ENCODE assay signal across 8 cellular contexts in the genomic region with DNA sequence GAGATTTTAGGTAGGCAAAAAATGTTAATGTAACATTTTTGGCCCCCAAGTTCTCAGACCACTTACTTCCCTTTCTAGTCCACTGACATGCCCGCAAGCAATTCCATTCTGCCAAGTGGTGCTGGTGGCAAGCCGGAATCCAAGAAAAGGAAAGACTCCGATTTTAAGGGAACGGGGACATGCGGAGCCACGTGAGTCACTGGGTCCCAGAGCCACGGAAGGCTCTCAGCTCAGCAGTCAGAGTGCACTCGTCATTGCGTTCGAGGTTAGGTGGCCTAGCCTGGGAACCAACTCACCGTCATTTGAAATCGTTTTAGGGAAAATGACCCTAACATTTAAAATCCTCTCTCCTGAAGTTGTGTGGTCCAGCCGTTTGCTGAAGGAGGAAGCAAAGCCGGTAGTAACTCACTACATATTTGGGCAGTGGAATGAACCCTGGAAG. TPM values are rescaled to one million over a fixed set of nuclear protein-coding genes. Genes with fewer than 3 reads are reported as not detected.
DNase-seq lines count a peak whose midpoint lies in the region; ATAC-seq, FAIRE-seq and TF ChIP-seq lines count a peak whose summit lies in the region.

No MANE protein-coding gene starts in this region.

- H4K20me1 ChIP-seq in endothelial cell of umbilical vein (replicated peaks; ENCODE audit: control insufficient read depth, extremely low read depth, insufficient read depth, low read length), result no peaks in the 10 kb centered on the region

- dilution Hi-C loops in endothelial cell of umbilical vein (cut with MboI; ENCODE audit: extremely low pct_ligation_motif_present, low sequenced_read_pairs), result loop anchor here (25.0 kb wide), 1 partner anchor 236 kb away; a partner anchor contains a TSS

- FAIRE-seq in endothelial cell of umbilical vein (lab: Jason Lieb, UNC), result peak; percentile 71

- intact Hi-C loops in endothelial cell of umbilical vein (cut with micrococcal nuclease), result loop anchor here (1.0 to 10.0 kb wide), 9 partner anchors 18 to 237 kb away; a partner anchor contains a TSS

- peak overlapping the region; percentile 16 for H2AFZ ChIP-seq in endothelial cell of umbilical vein (ENCODE audit: low read depth, low read length)

- H3K9me1 ChIP-seq in endothelial cell of umbilical vein (replicated peaks; ENCODE audit: control insufficient read depth, extremely low read depth, insufficient read depth, low read length), result no peaks in the 10 kb centered on the region

- H3K9me3 ChIP-seq in endothelial cell of umbilical vein (replicated peaks; ENCODE audit: control insufficient read depth, insufficient read depth, low read length) (no peaks in the 10 kb centered on the region), mononuclear cell (ENCODE audit: low read depth, low read length) (no peaks in the 10 kb centered on the region), thoracic aorta (no peaks in the 10 kb centered on the region)

- peaks cover 1% of the 10 kb centered on the region for H3K27me3 ChIP-seq in BJ (ENCODE audit: control insufficient read depth, insufficient read depth, low read length)
- H3K27me3 ChIP-seq in endothelial cell of umbilical vein (ENCODE audit: control insufficient read depth in 2 of 2, insufficient read depth in 2 of 2, low read length in 2 of 2), result no peaks in the 10 kb centered on the region
- H3K27me3 ChIP-seq in mononuclear cell (ENCODE audit: insufficient read depth, low read length), result no peaks in the 10 kb centered on the region
- H3K27me3 ChIP-seq in thoracic aorta (replicated peaks; ENCODE audit: insufficient read depth), result no peaks in the 10 kb centered on the region

- peak overlapping the region; percentile 9 for H3K27ac ChIP-seq in endothelial cell of umbilical vein (ENCODE audit: insufficient read depth, low read depth, low read length)
- peak overlapping the region; percentile 92 to 95 for H3K27ac ChIP-seq in thoracic aorta

- no peak for TF ChIP-seq POLR2A in endothelial cell of umbilical vein (IDR thresholded peaks at IDR 0.05; ENCODE audit: low read depth, low read length)

- CTCF ChIA-PET in BJ (lab: Yijun Ruan, JAX), result interaction anchor here (0.5 to 2.1 kb wide), 11 partner anchors 15 to 493 kb away, joined by 3 to 14 read pairs (median 3); a partner anchor contains a TSS
- CTCF ChIA-PET in endothelial cell of umbilical vein (lab: Charles Lee), result interaction anchor here (0.8 to 6.1 kb wide), 14 partner anchors 11 to 493 kb away, joined by 4 to 62 read pairs (median 17); a partner anchor contains a TSS

- peaks cover 8% of the 10 kb centered on the region for H3K4me1 ChIP-seq in endothelial cell of umbilical vein (ENCODE audit: control insufficient read depth, extremely low read depth, insufficient read depth, low read length)
- peaks cover 17% of the 10 kb centered on the region for H3K4me1 ChIP-seq in mononuclear cell (ENCODE audit: insufficient read depth, low read length)
- H3K4me1 ChIP-seq in thoracic aorta (ENCODE audit: control insufficient read depth in 1 of 2, low read depth in 2 of 2), result peaks cover 0 to 7% of the 10 kb centered on the region in 2 donors

- H3K79me2 ChIP-seq in endothelial cell of umbilical vein (ENCODE audit: control insufficient read depth, insufficient read depth, low read length), result no peaks in the 10 kb centered on the region

- POLR2A ChIA-PET in BJ (lab: Charles Lee), result interaction anchor here (0.6 kb wide), 1 partner anchor 313 kb away, joined by 4 read pairs; no protein-coding TSS in a partner anchor
- POLR2A ChIA-PET in endothelial cell of umbilical vein (lab: Charles Lee), result interaction anchor here (1.6 kb wide), 1 partner anchor 87 kb away, joined by 7 read pairs; a partner anchor contains a TSS

- H3K9ac ChIP-seq in endothelial cell of umbilical vein (replicated peaks; ENCODE audit: extremely low read depth, insufficient read depth, low read length), result peak overlapping the region; percentile 93

- peak overlapping the region; percentile 90 for H3K4me3 ChIP-seq in BJ (ENCODE audit: low read depth, low read length)
- peak overlapping the region in 2 of 3 experiments; percentile 50 to 54 for H3K4me3 ChIP-seq in endothelial cell of umbilical vein (replicated peaks in 1 of 3; ENCODE audit: insufficient read depth in 1 of 3, low read depth in 1 of 3, low read length in 3 of 3)
- H3K4me3 ChIP-seq in mononuclear cell (ENCODE audit: low read length), result peak overlapping the region; percentile 88
- peak overlapping the region; percentile 100 for H3K4me3 ChIP-seq in thoracic aorta

- BruUV-seq in endothelial cell of umbilical vein (replicated peaks; lab: Mats Ljungman, UMichigan), result TSS peak; percentile 75

- ATAC-seq in thoracic aorta (ENCODE audit: insufficient number of reproducible peaks, low FRiP score, low read depth), result no peak
- no peak for ATAC-seq in HG02870 (IDR thresholded peaks at IDR 0.05; ENCODE audit: unreplicated experiment)

- peak overlapping the region; percentile 60 for H3K4me2 ChIP-seq in endothelial cell of umbilical vein (ENCODE audit: insufficient read depth, low read length)

- no peaks in the 10 kb centered on the region for H3K36me3 ChIP-seq in BJ (ENCODE audit: control insufficient read depth, insufficient read depth, low read length)
- no peaks in the 10 kb centered on the region for H3K36me3 ChIP-seq in endothelial cell of umbilical vein (ENCODE audit: control insufficient read depth in 2 of 2, extremely low read depth in 1 of 2, insufficient read depth in 2 of 2, low read length in 2 of 2)
- no peaks in the 10 kb centered on the region for H3K36me3 ChIP-seq in thoracic aorta

- DNase-seq in BJ (ENCODE audit: low read depth), result no peak
- DNase-seq in HCEC 1CT, result peak; percentile 28
- peak; percentile 48 for DNase-seq in UCSD-AML1 (lab: John Stamatoyannopoulos, UW; ENCODE audit: unreplicated experiment)
- peak; percentile 48 for DNase-seq in endothelial cell of umbilical vein (ENCODE audit: low read depth, low spot score)
- DNase-seq in thoracic aorta (ENCODE audit: low spot score), result no peak
- no peak for DNase-seq in effector CD8-positive, alpha-beta T cell (lab: John Stamatoyannopoulos, UW)

- TF ChIP-seq CTCF in BJ (IDR thresholded peaks at IDR 0.05; ENCODE audit: insufficient read depth, low read depth, low read length) (no peak), endothelial cell of umbilical vein (IDR thresholded peaks at IDR 0.05; ENCODE audit: extremely low read depth in 1 of 2, insufficient read depth in 1 of 2, low read depth in 1 of 2, low read length in 2 of 2) (no peak), thoracic aorta (IDR thresholded peaks at IDR 0.05) (no peak)

TF ChIP-seq in endothelial cell of umbilical vein, 7 proteins besides CTCF, POLR2A, EP300 and RAD21:
- TF ChIP-seq, protein P1, sequence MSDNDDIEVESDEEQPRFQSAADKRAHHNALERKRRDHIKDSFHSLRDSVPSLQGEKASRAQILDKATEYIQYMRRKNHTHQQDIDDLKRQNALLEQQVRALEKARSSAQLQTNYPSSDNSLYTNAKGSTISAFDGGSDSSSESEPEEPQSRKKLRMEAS (IDR thresholded peaks at IDR 0.05; ENCODE audit: insufficient read depth, insufficient read length), result no peak
- TF ChIP-seq POLR2AphosphoS5 (IDR thresholded peaks at IDR 0.05; ENCODE audit: insufficient read depth, low read depth, low read length), result no peak
- TF ChIP-seq JUN (IDR thresholded peaks at IDR 0.05; ENCODE audit: borderline replicate concordance, insufficient read depth, insufficient read length, low read depth), result no peak
- TF ChIP-seq FOS (IDR thresholded peaks at IDR 0.05; ENCODE audit: borderline replicate concordance, insufficient read depth, low read length), result no peak
- TF ChIP-seq GATA2 (IDR thresholded peaks at IDR 0.05; ENCODE audit: insufficient read depth, insufficient read length, low read depth, low read length), result no peak
- TF ChIP-seq EZH2 (IDR thresholded peaks at IDR 0.05; ENCODE audit: borderline replicate concordance, low read depth, low read length, severe bottlenecking), result no peak
- TF ChIP-seq MYC (IDR thresholded peaks at IDR 0.05; ENCODE audit: low read depth, low read length), result no peak
TF ChIP-seq in endothelial cell of umbilical vein: peak in this region for 0.

RNA-seq across cellular contexts. Expression of a gene that starts 0.7 kb away (rescaled TPM):
- polyA plus RNA-seq in BJ (2011; rRNA removed) (4.6 and 7.2 TPM in 2 replicates), endothelial cell of umbilical vein (3.3 and 4.7 TPM in 2 replicates)
- 3.6 and 3.7 TPM in 2 replicates for polyA minus RNA-seq in BJ (2011; rRNA and poly(A)+ RNA removed)
- total RNA-seq in endothelial cell of umbilical vein (7.2 and 8.0 TPM in 2 replicates), mononuclear cell (6.2 TPM), thoracic aorta (10 to 100 TPM in 1 of 2 donors, 1 to 10 TPM in 1; 5.7 to 10.0 TPM)
- polyA plus RNA-seq in endothelial cell of umbilical vein (2011; cell fraction: cytosol; rRNA removed), result 3.9 and 4.6 TPM in 2 replicates
- polyA plus RNA-seq in endothelial cell of umbilical vein (2011; cell fraction: nucleus; rRNA removed), result 11.4 and 11.8 TPM in 2 replicates
- polyA plus RNA-seq in endothelial cell of umbilical vein (2012), result 4.6 and 4.7 TPM in 2 replicates
- polyA minus RNA-seq in endothelial cell of umbilical vein, result 4.1 and 4.2 TPM in 2 replicates
- polyA minus RNA-seq in endothelial cell of umbilical vein (2011; cell fraction: cytosol; rRNA and poly(A)+ RNA removed), result 3.1 TPM
- polyA minus RNA-seq in endothelial cell of umbilical vein (2011; cell fraction: nucleus; rRNA and poly(A)+ RNA removed), result 3.8 and 3.9 TPM in 2 replicates

RNA-seq across cellular contexts. Expression of a gene that starts 41.4 kb away (rescaled TPM):
- polyA plus RNA-seq in BJ (2011; rRNA removed) (20.1 and 34.0 TPM in 2 replicates), endothelial cell of umbilical vein (20.5 and 36.3 TPM in 2 replicates)
- 2.1 and 4.0 TPM in 2 replicates for polyA minus RNA-seq in BJ (2011; rRNA and poly(A)+ RNA removed)
- total RNA-seq in endothelial cell of umbilical vein (75.6 and 80.0 TPM in 2 replicates), mononuclear cell (46.2 TPM), thoracic aorta (10 to 100 TPM; 75.3 to 96.0 TPM)
- polyA plus RNA-seq in endothelial cell of umbilical vein (2011; cell fraction: cytosol; rRNA removed), result 38.8 and 40.8 TPM in 2 replicates
- 15.0 and 29.2 TPM in 2 replicates for polyA plus RNA-seq in endothelial cell of umbilical vein (2011; cell fraction: nucleus; rRNA removed)
- 51.6 and 73.6 TPM in 2 replicates for polyA plus RNA-seq in endothelial cell of umbilical vein (2012)
- 4.4 and 6.5 TPM in 2 replicates for polyA minus RNA-seq in endothelial cell of umbilical vein
- 22.8 TPM for polyA minus RNA-seq in endothelial cell of umbilical vein (2011; cell fraction: cytosol; rRNA and poly(A)+ RNA removed)
- polyA minus RNA-seq in endothelial cell of umbilical vein (2011; cell fraction: nucleus; rRNA and poly(A)+ RNA removed), result 5.3 and 8.2 TPM in 2 replicates

Comparison
In these comparisons a context has a peak if more than half of its experiments do, and no peak if none do; other contexts are left out.
1. DNase-seq: peak in HCEC 1CT (single experiment), UCSD-AML1 (single experiment) and endothelial cell of umbilical vein (single experiment); none in BJ (single experiment), thoracic aorta (single experiment) and effector CD8-positive, alpha-beta T cell (single experiment).
2. Peak in every context shown above with its lines, with median percentiles within 50 percentile points of each other: H3K4me3 ChIP-seq.